In genomic region chr6:110856296-110856695, GRCh38 we compare ENCODE assay signal across 30 cellular contexts.
"Had no signal": no experiment of that assay in that cellular context is flagged by ENCODE, and none has a peak within 500 bp of the region (broad histone marks: within the 10 kb centered on the region; RNA-seq: fewer than 3 reads in every experiment).

No MANE protein-coding gene starts in this region.

- H3K27ac ChIP-seq: adrenal gland, ascending aorta, ovary, upper lobe of left lung, vagina, WERI-Rb-1 had no signal

- H3K9me3 Mint-ChIP-seq: activated naive CD4-positive, alpha-beta T cell treated with anti-CD3 and anti-CD28 coated beads for 36 hours; activated naive CD8-positive, alpha-beta T cell treated with anti-CD3 and anti-CD28 coated beads for 36 hours; brain; endodermal cell; nephron; stimulated activated effector memory CD8-positive, alpha-beta T cell treated with anti-CD3 and anti-CD28 coated beads, Interleukin-12 subunit alpha, Interleukin-12 subunit beta, amount 100 ng/mL, for 72 hours; stimulated activated naive CD8-positive, alpha-beta T cell treated with anti-CD3 and anti-CD28 coated beads, Interleukin-15, amount 100 ng/mL, for 72 hours; T-helper 2 cell treated with Interferon-gamma antibody and Interleukin-4, amounts not matched to agents 5 μg/mL and 100 μg/mL, for 36 hours had no signal

- H3K27me3 ChIP-seq: adrenal gland, ascending aorta, ovary, upper lobe of left lung, vagina had no signal

- H3K27ac Mint-ChIP-seq: activated naive CD4-positive, alpha-beta T cell treated with anti-CD3 and anti-CD28 coated beads for 36 hours; activated naive CD8-positive, alpha-beta T cell treated with anti-CD3 and anti-CD28 coated beads for 36 hours; brain; endodermal cell; nephron; progenitor cell of endocrine pancreas; stimulated activated effector memory CD8-positive, alpha-beta T cell treated with anti-CD3 and anti-CD28 coated beads, Interleukin-12 subunit alpha, Interleukin-12 subunit beta, amount 100 ng/mL, for 72 hours; stimulated activated naive CD8-positive, alpha-beta T cell treated with anti-CD3 and anti-CD28 coated beads, Interleukin-15, amount 100 ng/mL, for 72 hours; T-helper 2 cell treated with Interferon-gamma antibody and Interleukin-4, amounts not matched to agents 5 μg/mL and 100 μg/mL, for 36 hours had no signal

- H3K36me3 ChIP-seq: adrenal gland, ascending aorta, ovary, upper lobe of left lung, vagina, WERI-Rb-1 had no signal

- H3K4me1 Mint-ChIP-seq: brain; endodermal cell; nephron; stimulated activated effector memory CD8-positive, alpha-beta T cell treated with anti-CD3 and anti-CD28 coated beads, Interleukin-12 subunit alpha, Interleukin-12 subunit beta, amount 100 ng/mL, for 72 hours had no signal

- DNase-seq: activated CD4-positive, alpha-beta T cell treated with anti-CD3 and anti-CD28 coated beads for 48 hours; activated CD4-positive, alpha-beta T cell treated with anti-CD3 and anti-CD28 coated beads, Interleukin-2, amount 50 U/mL, for 48 hours; activated CD8-positive, alpha-beta memory T cell treated with anti-CD3 and anti-CD28 coated beads for 24 hours; activated effector memory CD4-positive, alpha-beta T cell treated with anti-CD3 and anti-CD28 coated beads, Interleukin-2, amount 50 U/mL, for 16 hours; activated naive CD4-positive, alpha-beta T cell treated with anti-CD3 and anti-CD28 coated beads for 36 hours; activated naive CD8-positive, alpha-beta T cell treated with anti-CD3 and anti-CD28 coated beads for 36 hours; endodermal cell; glutamatergic neuron; islet precursor cell; left cardiac atrium; mammary epithelial cell; ovary; small intestine; stimulated activated CD4-positive, alpha-beta T cell treated with anti-CD3 and anti-CD28 coated beads, Interleukin-4, amount 100 ng/mL, for 24 hours; stimulated activated naive CD8-positive, alpha-beta T cell treated with anti-CD3 and anti-CD28 coated beads, Interleukin-15, amount 100 ng/mL, for 72 hours; substantia nigra; T-helper 1 cell; upper lobe of left lung; WERI-Rb-1 had no signal

- H3K4me1 ChIP-seq: adrenal gland, ascending aorta, vagina had no signal

- H3K4me3 Mint-ChIP-seq: activated naive CD4-positive, alpha-beta T cell treated with anti-CD3 and anti-CD28 coated beads for 36 hours; activated naive CD8-positive, alpha-beta T cell treated with anti-CD3 and anti-CD28 coated beads for 36 hours; brain; endodermal cell; nephron; stimulated activated effector memory CD8-positive, alpha-beta T cell treated with anti-CD3 and anti-CD28 coated beads, Interleukin-12 subunit alpha, Interleukin-12 subunit beta, amount 100 ng/mL, for 72 hours; stimulated activated naive CD8-positive, alpha-beta T cell treated with anti-CD3 and anti-CD28 coated beads, Interleukin-15, amount 100 ng/mL, for 72 hours; T-helper 2 cell treated with Interferon-gamma antibody and Interleukin-4, amounts not matched to agents 5 μg/mL and 100 μg/mL, for 36 hours had no signal

- H3K36me3 Mint-ChIP-seq: activated naive CD8-positive, alpha-beta T cell treated with anti-CD3 and anti-CD28 coated beads for 36 hours; stimulated activated effector memory CD8-positive, alpha-beta T cell treated with anti-CD3 and anti-CD28 coated beads, Interleukin-12 subunit alpha, Interleukin-12 subunit beta, amount 100 ng/mL, for 72 hours had no signal

- H3K9me3 ChIP-seq: adrenal gland, ascending aorta, ovary, upper lobe of left lung, vagina had no signal

- H3K4me3 ChIP-seq: adrenal gland, ascending aorta, ovary, upper lobe of left lung, vagina had no signal

- H3K27me3 Mint-ChIP-seq: activated naive CD8-positive, alpha-beta T cell treated with anti-CD3 and anti-CD28 coated beads for 36 hours; progenitor cell of endocrine pancreas; stimulated activated naive CD8-positive, alpha-beta T cell treated with anti-CD3 and anti-CD28 coated beads, Interleukin-15, amount 100 ng/mL, for 72 hours had no signal

- ATAC-seq: activated CD4-positive, CD25-positive, alpha-beta regulatory T cell treated with anti-CD3 and anti-CD28 coated beads, Interleukin-2, amount 50 U/mL, for 24 hours; esophagus mucosa; left cardiac atrium; sciatic nerve; stimulated activated effector memory CD8-positive, alpha-beta T cell treated with anti-CD3 and anti-CD28 coated beads, Interleukin-12 subunit alpha, Interleukin-12 subunit beta, amount 100 ng/mL, for 72 hours; stimulated activated naive CD8-positive, alpha-beta T cell treated with anti-CD3 and anti-CD28 coated beads, Interleukin-15, amount 100 ng/mL, for 72 hours had no signal
